In the genomic region with DNA sequence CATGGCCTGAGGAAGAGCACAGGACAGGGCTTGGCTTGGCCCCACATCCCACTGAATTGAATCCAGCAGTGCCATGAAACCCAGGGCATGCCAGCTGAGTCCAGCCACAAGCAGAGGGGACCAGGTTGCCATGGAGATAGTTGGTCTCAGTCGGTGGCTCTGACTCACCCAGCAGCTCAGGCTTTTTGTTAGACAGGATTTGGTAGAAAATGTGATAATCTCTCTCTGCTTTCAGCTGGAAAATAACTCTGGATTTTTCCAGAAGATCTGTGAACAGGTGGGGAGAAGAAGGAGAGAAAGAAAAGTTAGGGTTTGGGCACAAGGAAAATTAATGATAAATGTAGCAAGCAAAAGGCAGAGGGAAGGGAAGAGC, we compare ENCODE assay signal across 10 cellular contexts. TPM values are rescaled to one million over a fixed set of nuclear protein-coding genes. Genes with fewer than 3 reads are reported as not detected.
DNase-seq lines count a peak whose midpoint lies in the region; ATAC-seq and TF ChIP-seq lines count a peak whose summit lies in the region.
"Had no signal": no experiment of that assay in that cellular context is flagged by ENCODE, and none has a peak within 500 bp of the region (broad histone marks: within the 10 kb centered on the region; RNA-seq: fewer than 3 reads in every experiment).

No MANE protein-coding gene starts in this region.

- H3K36me3 Mint-ChIP-seq in T-cell: no peaks in the 10 kb centered on the region

- no peak for TF ChIP-seq POLR2A in NB4 (IDR thresholded peaks at IDR 0.05; ENCODE audit: extremely low read depth, insufficient read length)

- peak; percentile 50 for DNase-seq in EH (ENCODE audit: low read depth)
- DNase-seq in NB4 (ENCODE audit: low read depth): peak; percentile 9
- DNase-seq in fibroblast of mammary gland (ENCODE audit: low read depth): peak; percentile 2
- peak in 8 of 10 donors; percentile 28 to 94 (median 72) for DNase-seq in posterior cingulate gyrus
- DNase-seq in epidermal melanocyte (ENCODE audit: insufficient read length, low spot score): no peak
- no peak for DNase-seq in T-cell
- DNase-seq: activated T-cell treated with anti-CD3 and anti-CD28 coated beads for 4 hours, dermis blood vessel endothelial cell had no signal

- peaks cover 5 to 10% of the 10 kb centered on the region in 2 donors for H3K27me3 Mint-ChIP-seq in T-cell

- POLR2A ChIA-PET in T-cell (lab: Charles Lee): no interaction called here

- CTCF ChIA-PET in T-cell (lab: Charles Lee): no interaction called here

- H3K4me3 ChIP-seq in NB4 (ENCODE audit: low read depth, low read length) (no peak overlapping the region), fibroblast of mammary gland (ENCODE audit: control insufficient read depth, low read depth, low read length) (no peak overlapping the region)

- intact Hi-C loops in posterior cingulate gyrus (cut with DNase I): no loop called here

- H3K9me3 Mint-ChIP-seq in T-cell: no peaks in the 10 kb centered on the region
- H3K9me3 Mint-ChIP-seq: T-helper 1 cell treated with Interleukin-12 subunit alpha and Interleukin-12 subunit beta and Interleukin-4 antibody, amounts not matched to agents 30 μg/mL and 1 μg/mL, for 36 hours had no signal

- H3K27ac Mint-ChIP-seq in T-cell: no peak overlapping the region
- H3K27ac Mint-ChIP-seq: T-helper 1 cell treated with Interleukin-12 subunit alpha and Interleukin-12 subunit beta and Interleukin-4 antibody, amounts not matched to agents 30 μg/mL and 1 μg/mL, for 36 hours had no signal

- no peaks in the 10 kb centered on the region for H3K4me1 Mint-ChIP-seq in T-cell

- no peak for TF ChIP-seq CTCF in NB4 (IDR thresholded peaks at IDR 0.05; ENCODE audit: low read depth, low read length)
- TF ChIP-seq CTCF in fibroblast of mammary gland (conservative IDR thresholded peaks at IDR 0.05; ENCODE audit: control insufficient read depth, insufficient read depth, low read depth, low read length): no peak

- ATAC-seq in HG03520 (IDR thresholded peaks at IDR 0.05; ENCODE audit: unreplicated experiment): no peak
- no peak for ATAC-seq in T-cell (replicated peaks in 1 of 4)

- H3K4me3 Mint-ChIP-seq in T-cell: no peak overlapping the region
- H3K4me3 Mint-ChIP-seq: T-helper 1 cell treated with Interleukin-12 subunit alpha and Interleukin-12 subunit beta and Interleukin-4 antibody, amounts not matched to agents 30 μg/mL and 1 μg/mL, for 36 hours had no signal

RNA-seq across cellular contexts. Expression of a gene that starts 4.7 kb away (rescaled TPM):
- total RNA-seq in T-cell: not detected
- total RNA-seq: dermis blood vessel endothelial cell had no signal

RNA-seq across cellular contexts. Expression of a gene that starts 22.6 kb away (rescaled TPM):
- total RNA-seq in T-cell: not detected
- total RNA-seq: dermis blood vessel endothelial cell had no signal

RNA-seq across cellular contexts. Expression of a gene that starts 38.8 kb away (rescaled TPM):
- total RNA-seq in T-cell: 100 to 1,000 TPM in 2 of 5 donors, 10 to 100 TPM in 3; 56.5 to 121 (median 63.7) TPM

RNA-seq across cellular contexts. Expression of a gene that starts 53.9 kb away (rescaled TPM):
- not detected for total RNA-seq in T-cell
- total RNA-seq: dermis blood vessel endothelial cell had no signal

RNA-seq across cellular contexts. Expression of a gene that starts 58.1 kb away (rescaled TPM):
- not detected for total RNA-seq in T-cell
- total RNA-seq: dermis blood vessel endothelial cell had no signal

Comparison
In these comparisons a context has a peak if more than half of its experiments do, and no peak if none do; other contexts are left out.
1. DNase-seq: peak in EH (single experiment), NB4 (single experiment), fibroblast of mammary gland (single experiment) and posterior cingulate gyrus (8 of 10); none in epidermal melanocyte (single experiment) and T-cell (0 of 34).